1 cellular context compared by ENCODE assay signal in the genomic region with DNA sequence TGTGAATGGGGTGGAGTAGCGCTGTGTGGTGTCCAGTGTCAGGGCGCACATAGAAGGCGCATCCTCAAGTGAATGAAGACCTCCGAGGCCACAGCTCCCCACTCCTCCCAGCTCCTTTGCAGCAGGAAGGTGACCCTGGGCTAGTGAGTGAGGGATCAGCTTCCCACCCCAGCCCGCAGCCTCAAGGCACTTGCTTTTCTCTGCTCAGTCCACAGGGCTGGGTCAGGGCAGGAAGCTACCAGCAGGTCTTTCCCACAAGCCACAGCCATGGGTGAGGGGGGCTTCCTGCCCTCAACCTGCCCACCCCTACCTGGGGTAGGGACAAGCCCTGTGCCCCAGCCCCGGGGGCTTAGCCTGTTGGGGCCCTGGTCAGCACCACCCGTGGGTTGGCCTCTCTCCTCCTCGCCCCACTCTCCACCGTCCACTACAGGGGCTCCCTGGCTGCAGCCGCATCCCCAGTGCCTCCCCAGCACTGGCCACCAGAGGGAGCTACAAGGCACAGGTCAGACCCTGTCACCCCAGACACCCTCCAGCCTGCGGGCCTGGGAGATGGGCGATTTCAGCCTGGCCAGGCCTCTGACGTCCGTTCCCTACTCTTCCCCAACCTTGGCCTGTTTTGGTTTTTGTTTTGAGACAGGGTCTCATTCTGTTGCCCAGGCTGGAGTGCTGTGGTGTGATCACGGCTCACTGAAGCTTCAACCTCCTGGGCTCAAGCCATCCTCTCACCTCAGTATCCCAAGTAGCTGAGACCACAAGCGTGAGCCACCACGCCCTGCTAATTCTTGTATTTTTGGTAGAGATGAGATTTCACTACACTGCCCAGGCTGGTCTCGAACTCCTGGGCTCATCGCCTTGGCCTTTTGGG.
TF ChIP-seq lines count a peak whose summit lies in the region.

No MANE protein-coding gene starts in this region.

TF ChIP-seq in endothelial cell of umbilical vein, 7 proteins besides CTCF, POLR2A, EP300 and RAD21:
- TF ChIP-seq GATA2 (IDR thresholded peaks at IDR 0.05; ENCODE audit: insufficient read depth, insufficient read length, low read depth, low read length) (no peak), EZH2 (IDR thresholded peaks at IDR 0.05; ENCODE audit: borderline replicate concordance, low read depth, low read length, severe bottlenecking) (no peak), JUN (IDR thresholded peaks at IDR 0.05; ENCODE audit: borderline replicate concordance, insufficient read depth, insufficient read length, low read depth) (no peak), MYC (IDR thresholded peaks at IDR 0.05; ENCODE audit: low read depth, low read length) (no peak), POLR2AphosphoS5 (IDR thresholded peaks at IDR 0.05; ENCODE audit: insufficient read depth, low read depth, low read length) (no peak), FOS (IDR thresholded peaks at IDR 0.05; ENCODE audit: borderline replicate concordance, insufficient read depth, low read length) (no peak)
- TF ChIP-seq, protein P1, sequence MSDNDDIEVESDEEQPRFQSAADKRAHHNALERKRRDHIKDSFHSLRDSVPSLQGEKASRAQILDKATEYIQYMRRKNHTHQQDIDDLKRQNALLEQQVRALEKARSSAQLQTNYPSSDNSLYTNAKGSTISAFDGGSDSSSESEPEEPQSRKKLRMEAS (IDR thresholded peaks at IDR 0.05; ENCODE audit: insufficient read depth, insufficient read length) = no peak
TF ChIP-seq in endothelial cell of umbilical vein: peak in this region for 0.
